In the genomic region with DNA sequence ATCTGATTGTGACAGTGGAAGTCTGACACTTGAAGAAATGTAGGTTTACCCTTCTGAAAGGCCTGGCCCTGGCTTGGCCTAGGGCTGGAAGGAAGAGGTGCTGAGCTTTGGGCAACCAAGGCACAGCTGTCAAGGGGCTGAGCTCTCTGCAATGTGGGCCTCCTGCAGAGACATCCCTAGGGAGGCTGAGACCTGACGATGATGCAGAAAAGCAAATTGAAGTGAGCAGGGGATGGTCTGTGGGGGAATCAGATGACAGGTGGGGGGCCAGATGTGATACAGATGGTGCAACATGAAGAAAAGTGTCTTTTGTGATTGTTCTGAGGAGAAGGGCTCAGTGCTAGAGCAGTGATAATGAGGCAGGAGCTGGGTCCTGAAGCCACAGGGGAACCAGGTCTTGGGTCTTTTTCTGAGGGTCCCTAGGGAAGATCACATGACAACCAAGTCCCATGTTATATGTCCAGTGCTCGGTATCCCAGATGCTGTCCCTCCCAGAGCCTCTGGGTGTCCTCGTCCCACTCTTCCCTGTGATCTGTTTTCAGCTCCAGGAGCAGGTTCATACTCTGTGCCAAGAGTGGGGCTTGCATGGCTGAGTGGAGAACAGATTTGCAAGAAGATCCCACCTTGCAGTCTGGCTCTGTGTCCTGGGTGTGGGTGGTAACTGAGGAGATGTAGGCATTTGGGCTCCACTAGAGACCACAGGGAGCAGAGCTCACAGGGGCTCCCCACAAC, we compare ENCODE assay signal across 18 cellular contexts.
A peak's percentile ranks its signal among the peaks of the same experiment; 100 is the strongest.
DNase-seq lines count a peak whose midpoint lies in the region; ATAC-seq and TF ChIP-seq lines count a peak whose summit lies in the region.
"Had no signal": no experiment of that assay in that cellular context is flagged by ENCODE, and none has a peak within 500 bp of the region (broad histone marks: within the 10 kb centered on the region; RNA-seq: fewer than 3 reads in every experiment).

No MANE protein-coding gene starts in this region.

- WGBS in neuronal stem cell (ENCODE audit: extremely low coverage in 2 of 2, insufficient read length in 2 of 2, insufficient replicate concordance in 1 of 2), 2 donors = no CpG with 5 or more reads among the region's 3 CpGs

- POLR2A ChIA-PET in activated B cell treated with CpG ODN at 0.5 μM for 24 hours (lab: Charles Lee) = interaction anchor here (0.6 to 5.9 kb wide), 7 partner anchors 32 to 791 kb away, joined by 3 to 73 read pairs (median 5); no protein-coding TSS in a partner anchor

- no peak overlapping the region for H2BK120ac ChIP-seq in neuronal stem cell (ENCODE audit: low read depth, low read length)

- no peak overlapping the region for H2BK5ac ChIP-seq in neuronal stem cell (ENCODE audit: low read length)

- H3K4me3 Mint-ChIP-seq in activated B cell treated with CpG ODN at 0.5 μM for 24 hours = peak overlapping the region; percentile 49
- H3K4me3 Mint-ChIP-seq: CD14-positive monocyte, mesothelial cell of epicardium had no signal

- H3K9ac ChIP-seq in neuronal stem cell (ENCODE audit: low read depth, low read length, poor library complexity) = peak overlapping the region; percentile 22

- H3K4me3 ChIP-seq in GM06990 (replicated peaks; ENCODE audit: low read depth, low read length) (no peak overlapping the region), neuronal stem cell (ENCODE audit: low read length in 2 of 2) (no peak overlapping the region)
- H3K4me3 ChIP-seq: testis had no signal

- H2AK5ac ChIP-seq in neuronal stem cell (ENCODE audit: low read depth, low read length) = no peak overlapping the region

- H3K14ac ChIP-seq in neuronal stem cell (ENCODE audit: low read length) = no peak overlapping the region

- no peaks in the 10 kb centered on the region for H3K27me3 Mint-ChIP-seq in activated B cell treated with CpG ODN at 0.5 μM for 24 hours

- no peak overlapping the region for H4K91ac ChIP-seq in neuronal stem cell (ENCODE audit: low read depth, low read length, poor library complexity)

- H4K8ac ChIP-seq in neuronal stem cell (ENCODE audit: low read depth, low read length) = no peak overlapping the region

- intact Hi-C loops in activated B cell treated with CpG ODN at 0.5 μM for 24 hours (cut with micrococcal nuclease) = no loop called here

- H3K27ac ChIP-seq in neuronal stem cell (replicated peaks; ENCODE audit: low read length) = no peak overlapping the region
- H3K27ac ChIP-seq: testis had no signal

- H2BK12ac ChIP-seq in neuronal stem cell (ENCODE audit: low read length) = no peak overlapping the region

- no peak overlapping the region for H2AFZ ChIP-seq in neuronal stem cell (ENCODE audit: low read length)

- H3K79me1 ChIP-seq in neuronal stem cell (ENCODE audit: low read depth, low read length) = no peaks in the 10 kb centered on the region

- H3K18ac ChIP-seq in neuronal stem cell (ENCODE audit: low read length) = no peak overlapping the region

- H3K9me3 Mint-ChIP-seq in activated B cell treated with CpG ODN at 0.5 μM for 24 hours = peaks cover 2% of the 10 kb centered on the region
- H3K9me3 Mint-ChIP-seq: mesothelial cell of epicardium had no signal

- H3K4me2 ChIP-seq in neuronal stem cell (ENCODE audit: insufficient read depth, low read length, poor library complexity, severe bottlenecking) = no peak overlapping the region

- no peaks in the 10 kb centered on the region for H3K9me3 ChIP-seq in neuronal stem cell (replicated peaks in 1 of 2; ENCODE audit: control insufficient read depth in 2 of 2, insufficient read depth in 1 of 2, low read depth in 1 of 2, low read length in 2 of 2)
- H3K9me3 ChIP-seq: testis had no signal

- ATAC-seq in activated B cell treated with CpG ODN at 0.5 μM for 24 hours (ENCODE audit: low read depth) = no peak

- H3K27ac Mint-ChIP-seq in activated B cell treated with CpG ODN at 0.5 μM for 24 hours = peak overlapping the region; percentile 97
- H3K27ac Mint-ChIP-seq: CD14-positive monocyte, mesothelial cell of epicardium had no signal

- H3K36me3 Mint-ChIP-seq in activated B cell treated with CpG ODN at 0.5 μM for 24 hours (ENCODE audit: low read depth) = no peaks in the 10 kb centered on the region
- H3K36me3 Mint-ChIP-seq: CD14-positive monocyte, mesothelial cell of epicardium had no signal

- DNase-seq in GM06990 (ENCODE audit: extremely low read depth, insufficient read length) (peak; percentile 13), NAMALWA (ENCODE audit: low spot score) (peak; percentile 81), activated B cell treated with CpG ODN at 0.5 μM for 24 hours (no peak), neuronal stem cell (ENCODE audit: low spot score) (no peak), SIG-M5 treated with dmso at 0.1 percent for 504 hours (lab: John Stamatoyannopoulos, UW; ENCODE audit: unreplicated experiment) (no peak), 8988T (no peak), SIG-M5 (lab: John Stamatoyannopoulos, UW) (no peak)
- DNase-seq: activated effector memory CD4-positive, alpha-beta T cell treated with anti-CD3 and anti-CD28 coated beads, Interleukin-2, amount 50 U/mL, for 16 hours; aorta; EL; erythroblast; islet precursor cell; KBM-7; NCI-H1417 treated with DMSO at 0.1 percent for 48 hours; stimulated activated CD4-positive, alpha-beta T cell treated with anti-CD3 and anti-CD28 coated beads, Interleukin-2, amount 100 ng/mL, for 48 hours; testis had no signal

- peaks cover 84% of the 10 kb centered on the region for H3K4me1 Mint-ChIP-seq in activated B cell treated with CpG ODN at 0.5 μM for 24 hours

- H3K36me3 ChIP-seq in GM06990 (ENCODE audit: control insufficient read depth, insufficient read depth, low read length) = no peaks in the 10 kb centered on the region
- H3K36me3 ChIP-seq in neuronal stem cell (replicated peaks in 1 of 2; ENCODE audit: control insufficient read depth in 2 of 2, insufficient read depth in 2 of 2, low read length in 2 of 2) = no peaks in the 10 kb centered on the region

- CTCF ChIA-PET in activated B cell treated with CpG ODN at 0.5 μM for 24 hours (lab: Charles Lee) = interaction anchor here (0.6 to 7.3 kb wide), 8 partner anchors 7 to 155 kb away, joined by 3 to 43 read pairs (median 12); no protein-coding TSS in a partner anchor

- H3K4ac ChIP-seq in neuronal stem cell (ENCODE audit: low read length) = no peak overlapping the region

- no peak overlapping the region for H3K23ac ChIP-seq in neuronal stem cell (ENCODE audit: low read depth, low read length, poor library complexity)

- TF ChIP-seq CTCF in GM06990 (IDR thresholded peaks at IDR 0.05; ENCODE audit: insufficient read depth, low read length, poor library complexity, severe bottlenecking) (no peak), activated B cell treated with CpG ODN at 0.5 μM for 24 hours (IDR thresholded peaks at IDR 0.05) (no peak)

- H3K4me1 ChIP-seq in neuronal stem cell (ENCODE audit: control insufficient read depth in 2 of 2, insufficient read depth in 1 of 2, low read depth in 1 of 2, low read length in 2 of 2) = no peaks in the 10 kb centered on the region
- H3K4me1 ChIP-seq: testis had no signal

- H2BK15ac ChIP-seq in neuronal stem cell (ENCODE audit: low read length) = no peak overlapping the region

- H3K27me3 ChIP-seq in GM06990 (replicated peaks; ENCODE audit: control insufficient read depth, insufficient read depth, low read length) (no peaks in the 10 kb centered on the region), neuronal stem cell (ENCODE audit: control insufficient read depth in 3 of 3, insufficient read depth in 3 of 3, low read depth in 1 of 3, low read length in 3 of 3) (peaks cover 0 to 53% (median 17%) of the 10 kb centered on the region in 3 experiments)
- H3K27me3 ChIP-seq: testis had no signal

Comparison
In these comparisons a context has a peak if more than half of its experiments do, and no peak if none do; other contexts are left out.
1. DNase-seq: peak in GM06990 (single experiment) and NAMALWA (single experiment); none in activated B cell treated with CpG ODN at 0.5 μM for 24 hours (single experiment), neuronal stem cell (single experiment), SIG-M5 treated with dmso at 0.1 percent for 504 hours (single experiment), 8988T (single experiment) and SIG-M5 (single experiment).